Comparison of ENCODE assay signal across 29 cellular contexts in the genomic region with DNA sequence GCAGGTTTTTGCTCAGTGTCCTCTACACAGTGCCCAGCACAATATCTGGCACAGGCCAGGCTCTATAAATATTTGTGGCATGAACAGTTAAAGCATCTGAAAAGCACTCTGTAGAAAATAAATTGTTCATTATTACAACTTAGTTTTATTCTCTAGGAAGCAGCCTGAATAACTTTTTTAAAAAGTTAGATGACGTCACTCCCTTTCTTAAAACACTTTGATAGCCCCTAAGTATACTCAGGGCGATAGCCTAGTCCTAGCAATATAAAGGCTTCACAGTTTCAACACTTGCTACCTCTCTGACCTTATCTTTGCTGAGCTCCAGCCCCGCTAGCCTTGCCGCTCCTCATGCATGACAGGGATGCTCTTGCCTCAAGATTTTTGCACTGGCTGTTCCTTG.
"Had no signal": no experiment of that assay in that cellular context is flagged by ENCODE, and none has a peak within 500 bp of the region (broad histone marks: within the 10 kb centered on the region; RNA-seq: fewer than 3 reads in every experiment).

No MANE protein-coding gene starts in this region.

- FAIRE-seq: urothelium cell line had no signal

- H3K27me3 ChIP-seq: stomach, suprapubic skin, testis, thyroid gland, tibial artery, tibial nerve, transverse colon, upper lobe of left lung, upper lobe of right lung, uterus, vagina had no signal

- H3K27ac ChIP-seq: stomach, suprapubic skin, testis, thoracic aorta, thyroid gland, tibial artery, tibial nerve, transverse colon, upper lobe of left lung, upper lobe of right lung, uterus, vagina had no signal

- H3K4me3 ChIP-seq: stomach, suprapubic skin, thoracic aorta, thyroid gland, tibial artery, tibial nerve, transverse colon, upper lobe of left lung, upper lobe of right lung, uterus, vagina had no signal

- H3K9me3 Mint-ChIP-seq: stimulated activated naive CD8-positive, alpha-beta T cell treated with anti-CD3 and anti-CD28 coated beads, Interleukin-15, Interleukin-2, amounts not matched to agents 100 ng/mL and 50 ng/mL, for 24 hours had no signal

- H3K4me1 Mint-ChIP-seq: stimulated activated effector memory CD8-positive, alpha-beta T cell treated with anti-CD3 and anti-CD28 coated beads, Interleukin-12 subunit alpha, Interleukin-12 subunit beta, amount 100 ng/mL, for 72 hours; stimulated activated naive B cell treated with anti-CD40 and anti-IgM and Interleukin-4, amounts not matched to agents 10 μg/mL and 1 μg/mL and 100 μg/mL, for 72 hours; stimulated activated naive CD8-positive, alpha-beta T cell treated with anti-CD3 and anti-CD28 coated beads, Interleukin-15, amount 100 ng/mL, for 72 hours had no signal

- DNase-seq: stimulated activated CD4-positive, alpha-beta T cell treated with anti-CD3 and anti-CD28 coated beads, Interleukin-2, amount 100 ng/mL, for 48 hours; stimulated activated CD4-positive, alpha-beta T cell treated with anti-CD3 and anti-CD28 coated beads, Interleukin-4, amount 100 ng/mL, for 1 hour; stimulated activated CD4-positive, alpha-beta T cell treated with anti-CD3 and anti-CD28 coated beads, Interleukin-4, amount 100 ng/mL, for 24 hours; stimulated activated CD4-positive, alpha-beta T cell treated with anti-CD3 and anti-CD28 coated beads, Interleukin-4, amount 100 ng/mL, for 4 hours; stimulated activated CD8-positive, alpha-beta memory T cell treated with anti-CD3 and anti-CD28 coated beads, Interleukin-4, amount 100 ng/mL, for 48 hours; stimulated activated naive B cell treated with anti-CD40 and anti-IgM and Interleukin-4, amounts not matched to agents 10 μg/mL and 1 μg/mL and 100 μg/mL, for 72 hours; stimulated activated naive CD4-positive, alpha-beta T cell; stimulated activated naive CD4-positive, alpha-beta T cell treated with Interleukin-2 at 50 U/mL for 16 hours; stimulated activated naive CD8-positive, alpha-beta T cell treated with anti-CD3 and anti-CD28 coated beads, Interleukin-15, amount 100 ng/mL, for 72 hours; stimulated activated naive CD8-positive, alpha-beta T cell treated with anti-CD3 and anti-CD28 coated beads, Interleukin-15, Interleukin-2, amounts not matched to agents 100 U/mL and 50 U/mL, for 24 hours; stomach; substantia nigra; testis; thyroid gland; tibial artery; transverse colon; trophoblast cell; upper lobe of right lung; uterus had no signal

- H3K4me1 ChIP-seq: stomach, suprapubic skin, testis, thyroid gland, tibial artery, tibial nerve, transverse colon, upper lobe of left lung, upper lobe of right lung, uterus, vagina had no signal

- H3K36me3 ChIP-seq: stomach, suprapubic skin, thoracic aorta, thyroid gland, tibial artery, tibial nerve, transverse colon, upper lobe of left lung, upper lobe of right lung, uterus, vagina had no signal

- H3K36me3 Mint-ChIP-seq: stimulated activated effector memory CD8-positive, alpha-beta T cell treated with anti-CD3 and anti-CD28 coated beads, Interleukin-12 subunit alpha, Interleukin-12 subunit beta, amount 100 ng/mL, for 72 hours; type B pancreatic cell had no signal

- ATAC-seq: stimulated activated effector memory CD8-positive, alpha-beta T cell treated with anti-CD3 and anti-CD28 coated beads, Interleukin-12 subunit alpha, Interleukin-12 subunit beta, amount 100 ng/mL, for 72 hours; stimulated activated memory B cell treated with anti-CD40 and anti-IgM and Interleukin-4, amounts not matched to agents 10 μg/mL and 1 μg/mL and 100 μg/mL, for 72 hours; stimulated activated naive B cell treated with anti-CD40 and anti-IgM and Interleukin-4, amounts not matched to agents 10 μg/mL and 1 μg/mL and 100 μg/mL, for 72 hours; stimulated activated naive CD8-positive, alpha-beta T cell treated with anti-CD3 and anti-CD28 coated beads, Interleukin-15, amount 100 ng/mL, for 72 hours; stimulated activated naive CD8-positive, alpha-beta T cell treated with anti-CD3 and anti-CD28 coated beads, Interleukin-15, Interleukin-2, amounts not matched to agents 100 U/mL and 50 U/mL, for 24 hours; upper lobe of right lung had no signal

- H3K9me3 ChIP-seq: stomach, suprapubic skin, testis, thoracic aorta, thyroid gland, tibial artery, tibial nerve, transverse colon, upper lobe of left lung, upper lobe of right lung, uterus, vagina had no signal

- H3K27me3 Mint-ChIP-seq: stimulated activated memory B cell treated with anti-CD40 and anti-IgM and Interleukin-4, amounts not matched to agents 10 μg/mL and 1 μg/mL and 100 μg/mL, for 72 hours; stimulated activated naive B cell treated with anti-CD40 and anti-IgM and Interleukin-4, amounts not matched to agents 10 μg/mL and 1 μg/mL and 100 μg/mL, for 72 hours; stimulated activated naive CD8-positive, alpha-beta T cell treated with anti-CD3 and anti-CD28 coated beads, Interleukin-15, amount 100 ng/mL, for 72 hours; stimulated activated naive CD8-positive, alpha-beta T cell treated with anti-CD3 and anti-CD28 coated beads, Interleukin-15, Interleukin-2, amounts not matched to agents 100 ng/mL and 50 ng/mL, for 24 hours; type B pancreatic cell had no signal

- H3K4me3 Mint-ChIP-seq: stimulated activated effector memory CD8-positive, alpha-beta T cell treated with anti-CD3 and anti-CD28 coated beads, Interleukin-12 subunit alpha, Interleukin-12 subunit beta, amount 100 ng/mL, for 72 hours; stimulated activated memory B cell treated with anti-CD40 and anti-IgM and Interleukin-4, amounts not matched to agents 10 μg/mL and 1 μg/mL and 100 μg/mL, for 72 hours; stimulated activated naive B cell treated with anti-CD40 and anti-IgM and Interleukin-4, amounts not matched to agents 10 μg/mL and 1 μg/mL and 100 μg/mL, for 72 hours; stimulated activated naive CD8-positive, alpha-beta T cell treated with anti-CD3 and anti-CD28 coated beads, Interleukin-15, amount 100 ng/mL, for 72 hours; stimulated activated naive CD8-positive, alpha-beta T cell treated with anti-CD3 and anti-CD28 coated beads, Interleukin-15, Interleukin-2, amounts not matched to agents 100 ng/mL and 50 ng/mL, for 24 hours; type B pancreatic cell had no signal

- H3K27ac Mint-ChIP-seq: stimulated activated effector memory CD8-positive, alpha-beta T cell treated with anti-CD3 and anti-CD28 coated beads, Interleukin-12 subunit alpha, Interleukin-12 subunit beta, amount 100 ng/mL, for 72 hours; stimulated activated memory B cell treated with anti-CD40 and anti-IgM and Interleukin-4, amounts not matched to agents 10 μg/mL and 1 μg/mL and 100 μg/mL, for 72 hours; stimulated activated naive B cell treated with anti-CD40 and anti-IgM and Interleukin-4, amounts not matched to agents 10 μg/mL and 1 μg/mL and 100 μg/mL, for 72 hours; stimulated activated naive CD8-positive, alpha-beta T cell treated with anti-CD3 and anti-CD28 coated beads, Interleukin-15, amount 100 ng/mL, for 72 hours; stimulated activated naive CD8-positive, alpha-beta T cell treated with anti-CD3 and anti-CD28 coated beads, Interleukin-15, Interleukin-2, amounts not matched to agents 100 ng/mL and 50 ng/mL, for 24 hours; type B pancreatic cell had no signal
